In the genomic region with DNA sequence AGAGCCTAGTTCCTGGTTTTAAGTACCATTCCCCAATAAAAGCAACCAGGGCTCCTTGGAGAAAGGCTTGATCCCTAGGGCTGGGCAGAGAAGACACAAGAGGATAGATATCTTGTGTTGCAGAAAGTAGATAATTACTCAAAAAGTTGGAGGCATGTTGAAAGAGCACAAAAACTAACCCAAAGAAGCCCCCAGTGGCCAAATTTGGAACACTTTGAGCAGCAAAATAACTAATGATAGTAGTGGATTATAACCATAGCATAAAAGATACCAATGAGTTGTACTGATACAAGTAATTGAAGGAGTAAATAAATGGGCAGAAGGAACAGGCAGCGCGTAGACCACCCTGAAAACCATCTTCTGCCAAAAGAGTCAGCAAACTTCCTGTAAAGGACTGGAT, we compare ENCODE assay signal across 11 cellular contexts. TPM values are rescaled to one million over a fixed set of nuclear protein-coding genes. Genes with fewer than 3 reads are reported as not detected.
A peak's percentile ranks its signal among the peaks of the same experiment; 100 is the strongest.
DNase-seq lines count a peak whose midpoint lies in the region; ATAC-seq and TF ChIP-seq lines count a peak whose summit lies in the region.
"Had no signal": no experiment of that assay in that cellular context is flagged by ENCODE, and none has a peak within 500 bp of the region (broad histone marks: within the 10 kb centered on the region; RNA-seq: fewer than 3 reads in every experiment).

No MANE protein-coding gene starts in this region.

- CTCF ChIA-PET in PC-3 (lab: Charles Lee): interaction anchor here (0.7 to 1.6 kb wide), 2 partner anchors 12 to 73 kb away, joined by 3 to 7 read pairs; a partner anchor contains a TSS

- BruUV-seq in PC-3 (replicated peaks; lab: Mats Ljungman, UMichigan): no TSS peak

- H3K4me3 ChIP-seq in PC-3 (ENCODE audit: low read length): no peak overlapping the region
- no peak overlapping the region for H3K4me3 ChIP-seq in thoracic aorta
- no peak overlapping the region for H3K4me3 ChIP-seq in esophagus squamous epithelium

- intact Hi-C loops in PC-3 (cut with micrococcal nuclease) (loop anchor here (10.0 kb wide), 1 partner anchor 453 kb away; no protein-coding TSS in a partner anchor), esophagus squamous epithelium (cut with DNase I) (no loop called here)

- ATAC-seq in PC-3 (peak; percentile 37), thoracic aorta (ENCODE audit: insufficient number of reproducible peaks, low FRiP score, low read depth) (no peak), omental fat pad (ENCODE audit: low FRiP score) (no peak)
- ATAC-seq: Right ventricle myocardium inferior had no signal

- H3K36me3 ChIP-seq in PC-3 (ENCODE audit: low read depth, low read length): peaks cover 44% of the 10 kb centered on the region
- H3K36me3 ChIP-seq in thoracic aorta: no peaks in the 10 kb centered on the region
- peaks cover 0 to 51% (median 9%) of the 10 kb centered on the region in 3 donors for H3K36me3 ChIP-seq in esophagus squamous epithelium

- peaks cover 83% of the 10 kb centered on the region for H3K79me2 ChIP-seq in PC-3 (ENCODE audit: low read length)

- TF ChIP-seq POLR2A in erythroblast (IDR thresholded peaks at IDR 0.05; ENCODE audit: low read length) (no peak), esophagus squamous epithelium (IDR thresholded peaks at IDR 0.05) (no peak)

- DNase-seq in activated CD8-positive, alpha-beta memory T cell treated with anti-CD3 and anti-CD28 coated beads for 24 hours: peak; percentile 37
- no peak for DNase-seq in activated CD8-positive, alpha-beta memory T cell treated with anti-CD3 and anti-CD28 coated beads, Interleukin-2, amount 50 U/mL, for 48 hours
- DNase-seq in PC-3 (peak; percentile 50), erythroblast (lab: John Stamatoyannopoulos, UW) (peak; percentile 47 to 54), thoracic aorta (ENCODE audit: low spot score) (no peak), esophagus squamous epithelium (lab: John Stamatoyannopoulos, UW) (no peak), omental fat pad (ENCODE audit: low spot score) (no peak)
- DNase-seq in NK-92 treated with Interleukin-12 subunit alpha and Interleukin-12 subunit beta, amount 100 ng/mL, for 24 hours (lab: John Stamatoyannopoulos, UW): no peak
- DNase-seq: head of caudate nucleus had no signal

- POLR2A ChIA-PET in PC-3 (lab: Charles Lee; ENCODE audit: unreplicated experiment): no interaction called here

- H2AFZ ChIP-seq in PC-3 (ENCODE audit: low read length): no peak overlapping the region

- WGBS in esophagus squamous epithelium, 2 donors: 100% methylated on average over 2 of the region's 2 CpGs

- peaks cover 14% of the 10 kb centered on the region; the same call in 1 of the 2 replicates for H4K20me1 ChIP-seq in PC-3 (ENCODE audit: low read length)

- H3K27ac ChIP-seq in PC-3 (ENCODE audit: low read length) (no peak overlapping the region), thoracic aorta (no peak overlapping the region), esophagus squamous epithelium (no peak overlapping the region)

- H3K27me3 ChIP-seq in PC-3 (ENCODE audit: low read length) (no peaks in the 10 kb centered on the region), thoracic aorta (replicated peaks; ENCODE audit: insufficient read depth) (no peaks in the 10 kb centered on the region), esophagus squamous epithelium (no peaks in the 10 kb centered on the region)

- H3K4me1 ChIP-seq in PC-3 (ENCODE audit: insufficient read depth, low read length): peaks cover 32% of the 10 kb centered on the region
- peaks cover 0 to 7% of the 10 kb centered on the region in 2 donors for H3K4me1 ChIP-seq in thoracic aorta (ENCODE audit: control insufficient read depth in 1 of 2, low read depth in 2 of 2)
- H3K4me1 ChIP-seq in esophagus squamous epithelium: peaks cover 8 to 79% (median 22%) of the 10 kb centered on the region in 3 donors

- TF ChIP-seq CTCF in PC-3 (conservative IDR thresholded peaks at IDR 0.05; ENCODE audit: low read depth, low read length) (peak; percentile 80), thoracic aorta (IDR thresholded peaks at IDR 0.05) (peak; percentile 25), esophagus squamous epithelium (IDR thresholded peaks at IDR 0.05) (peak in 3 of 6 experiments; percentile 11 to 41 (median 33)), omental fat pad (IDR thresholded peaks at IDR 0.05) (no peak)

- H3K9me3 ChIP-seq in PC-3 (ENCODE audit: low read length) (no peaks in the 10 kb centered on the region), thoracic aorta (no peaks in the 10 kb centered on the region), esophagus squamous epithelium (no peaks in the 10 kb centered on the region)

- H3K4me2 ChIP-seq in PC-3 (ENCODE audit: low read length): no peak overlapping the region

- H3F3A ChIP-seq in PC-3 (ENCODE audit: low read length, unreplicated experiment): peaks cover 4% of the 10 kb centered on the region

- no peaks in the 10 kb centered on the region for H3K9me2 ChIP-seq in PC-3 (replicated peaks; ENCODE audit: low read length)

- H3K9ac ChIP-seq in PC-3 (ENCODE audit: low read length): no peak overlapping the region

RNA-seq across cellular contexts. Expression of a gene that starts 12.0 kb away (rescaled TPM):
- total RNA-seq in PC-3 (2014; rRNA removed): 79.8 and 81.5 TPM in 2 replicates
- 10 to 100 TPM; 43.3 to 45.9 TPM for total RNA-seq in thoracic aorta
- 10 to 100 TPM; 28.8 to 59.9 (median 47.6) TPM for total RNA-seq in esophagus squamous epithelium
- 10 to 100 TPM; 31.7 to 47.7 (median 39.0) TPM for total RNA-seq in omental fat pad

RNA-seq across cellular contexts. Expression of a gene that starts 12.1 kb away (rescaled TPM):
- 122 and 153 TPM in 2 replicates for total RNA-seq in PC-3 (2014; rRNA removed)
- total RNA-seq in thoracic aorta: 10 to 100 TPM; 70.8 to 72.3 TPM
- total RNA-seq in esophagus squamous epithelium: 10 to 100 TPM; 64.6 to 93.8 (median 73.0) TPM
- 10 to 100 TPM; 72.0 to 99.8 (median 80.1) TPM for total RNA-seq in omental fat pad

RNA-seq across cellular contexts. Expression of a gene that starts 38.0 kb away (rescaled TPM):
- total RNA-seq in PC-3 (2014; rRNA removed): 1.8 TPM in 1 of 2 replicates, not detected in the other
- total RNA-seq in thoracic aorta: 100 to 1,000 TPM in 1 of 2 donors, 10 to 100 TPM in 1; 96.6 to 202 TPM
- 10 to 100 TPM in 1 of 4 donors, 1 to 10 TPM in 3; 4.3 to 28.8 (median 6.9) TPM for total RNA-seq in esophagus squamous epithelium
- total RNA-seq in omental fat pad: 100 to 1,000 TPM in 3 of 4 donors, 10 to 100 TPM in 1; 58.9 to 297 (median 125) TPM
- total RNA-seq: HT1080 had no signal

Comparison
In these comparisons a context has a peak if more than half of its experiments do, and no peak if none do; other contexts are left out.
1. DNase-seq: peak in activated CD8-positive, alpha-beta memory T cell treated with anti-CD3 and anti-CD28 coated beads for 24 hours (single experiment), PC-3 (single experiment) and erythroblast (2 of 2); none in activated CD8-positive, alpha-beta memory T cell treated with anti-CD3 and anti-CD28 coated beads, Interleukin-2, amount 50 U/mL, for 48 hours (single experiment), thoracic aorta (single experiment), NK-92 treated with Interleukin-12 subunit alpha and Interleukin-12 subunit beta, amount 100 ng/mL, for 24 hours (single experiment), esophagus squamous epithelium (single experiment) and omental fat pad (single experiment).
2. CTCF ChIP-seq: peak in PC-3 (single experiment) and thoracic aorta (single experiment); none in omental fat pad (0 of 3).